In genomic region chr9:113503131-113503541, GRCh38 we compare ENCODE assay signal across 14 cellular contexts. TPM values are rescaled to one million over a fixed set of nuclear protein-coding genes. Genes with fewer than 3 reads are reported as not detected.
DNase-seq lines count a peak whose midpoint lies in the region; ATAC-seq, FAIRE-seq and TF ChIP-seq lines count a peak whose summit lies in the region.
"Had no signal": no experiment of that assay in that cellular context is flagged by ENCODE, and none has a peak within 500 bp of the region (broad histone marks: within the 10 kb centered on the region; RNA-seq: fewer than 3 reads in every experiment).

No MANE protein-coding gene starts in this region.

- H3K23ac ChIP-seq in mesenchymal stem cell (ENCODE audit: low read length in 2 of 2), result no peak overlapping the region

- H3K4me1 Mint-ChIP-seq in activated T-helper 17 cell treated with anti-CD3 and anti-CD28 coated beads, Interleukin-2, amount 50 U/mL, for 72 hours, result peaks cover 7% of the 10 kb centered on the region

- no peak for TF ChIP-seq CTCF in dorsolateral prefrontal cortex (IDR thresholded peaks at IDR 0.05 in 54 of 56, conservative IDR thresholded peaks at IDR 0.05 in 2 of 56; ENCODE audit: low read depth in 1 of 56, partially characterized antibody in 56 of 56)
- TF ChIP-seq CTCF in suprapubic skin (IDR thresholded peaks at IDR 0.05), result no peak
- TF ChIP-seq CTCF in uterus (IDR thresholded peaks at IDR 0.05), result no peak

- no peak for FAIRE-seq in H54 (lab: Jason Lieb, UNC)

- DNase-seq in dorsolateral prefrontal cortex (no peak), mesenchymal stem cell (no peak), suprapubic skin (ENCODE audit: low spot score in 2 of 2) (no peak), uterus (no peak), H54 (ENCODE audit: insufficient read length, low spot score) (no peak)
- DNase-seq: DMS79 treated with DMSO at 0.1 percent for 48 hours, head of caudate nucleus, left cardiac atrium, NCI-H1105 had no signal

- no peak overlapping the region for H3K4me2 ChIP-seq in mesenchymal stem cell (ENCODE audit: low read length, poor library complexity, severe bottlenecking)
- H3K4me2 ChIP-seq: KMS-11 had no signal

- peak overlapping the region in 36 of 59 donors; percentile 2 to 77 (median 58) for H3K27ac ChIP-seq in dorsolateral prefrontal cortex
- H3K27ac ChIP-seq in mesenchymal stem cell (ENCODE audit: low read length, poor library complexity, severe bottlenecking), result no peak overlapping the region
- H3K27ac ChIP-seq in suprapubic skin, result peak overlapping the region; percentile 14
- peak overlapping the region in 1 of 2 donors; percentile 29 for H3K27ac ChIP-seq in uterus
- H3K27ac ChIP-seq: KMS-11 had no signal

- intact Hi-C loops in dorsolateral prefrontal cortex (cut with DNase I) (no loop called here), uterus (cut with DNase I; ENCODE audit: low total_unique reads) (no loop called here)

- 98% methylated on average over 8 of the region's 8 CpGs for WGBS in mesenchymal stem cell
- 76% methylated on average over 8 of the region's 8 CpGs for WGBS in suprapubic skin

- no peak overlapping the region for H2BK15ac ChIP-seq in mesenchymal stem cell (ENCODE audit: low read depth, poor library complexity, severe bottlenecking)

- H2BK120ac ChIP-seq in mesenchymal stem cell (ENCODE audit: low read depth, low read length), result no peak overlapping the region

- no peak overlapping the region for H2AFZ ChIP-seq in mesenchymal stem cell (ENCODE audit: low read depth, low read length)

- TF ChIP-seq POLR2A in suprapubic skin (IDR thresholded peaks at IDR 0.05) (no peak), uterus (IDR thresholded peaks at IDR 0.05) (no peak), H54 (IDR thresholded peaks at IDR 0.05; ENCODE audit: low read depth, low read length) (no peak)

- no peak overlapping the region for H2AK5ac ChIP-seq in mesenchymal stem cell (ENCODE audit: low read length, severe bottlenecking)

- H3K9me3 ChIP-seq in mesenchymal stem cell (ENCODE audit: control insufficient read depth, low read length) (no peaks in the 10 kb centered on the region), suprapubic skin (no peaks in the 10 kb centered on the region), uterus (no peaks in the 10 kb centered on the region)

- H3K4me3 ChIP-seq in dorsolateral prefrontal cortex, result peak overlapping the region in 47 of 59 donors; percentile 2 to 55 (median 32)
- no peak overlapping the region for H3K4me3 ChIP-seq in mesenchymal stem cell (ENCODE audit: insufficient read depth in 1 of 2, low read depth in 1 of 2, low read length in 2 of 2)
- H3K4me3 ChIP-seq in suprapubic skin, result peak overlapping the region; percentile 34
- H3K4me3 ChIP-seq in uterus, result peak overlapping the region in 1 of 2 donors; percentile 6

- H3K27me3 ChIP-seq in dorsolateral prefrontal cortex (peaks cover 0 to 2% (median 0%) of the 10 kb centered on the region in 45 donors), mesenchymal stem cell (ENCODE audit: control insufficient read depth in 1 of 2, insufficient read depth in 1 of 2, low read length in 2 of 2) (peaks cover 0 to 14% of the 10 kb centered on the region in 2 experiments), suprapubic skin (no peaks in the 10 kb centered on the region), uterus (no peaks in the 10 kb centered on the region)

- no peak overlapping the region for H2BK12ac ChIP-seq in mesenchymal stem cell (ENCODE audit: low read length in 2 of 2)

- no peak for ATAC-seq in activated T-helper 17 cell treated with anti-CD3 and anti-CD28 coated beads, Interleukin-2, amount 50 U/mL, for 72 hours (replicated peaks)
- no peak for ATAC-seq in HG03095 (IDR thresholded peaks at IDR 0.05; ENCODE audit: unreplicated experiment)
- ATAC-seq: HCT116 had no signal

- H3K9me3 Mint-ChIP-seq in activated T-helper 17 cell treated with anti-CD3 and anti-CD28 coated beads, Interleukin-2, amount 50 U/mL, for 72 hours, result no peaks in the 10 kb centered on the region
- H3K9me3 Mint-ChIP-seq: stimulated activated naive CD8-positive, alpha-beta T cell treated with anti-CD3 and anti-CD28 coated beads, Interleukin-15, Interleukin-2, amounts not matched to agents 100 ng/mL and 50 ng/mL, for 24 hours had no signal

- H4K8ac ChIP-seq in mesenchymal stem cell (ENCODE audit: low read length), result peak overlapping the region; percentile 31

- no peak overlapping the region for H3K14ac ChIP-seq in mesenchymal stem cell (ENCODE audit: low read length in 2 of 2)

- H3K9ac ChIP-seq in mesenchymal stem cell (ENCODE audit: low read length), result no peak overlapping the region
- H3K9ac ChIP-seq: KMS-11 had no signal

- no peak overlapping the region for H2BK5ac ChIP-seq in mesenchymal stem cell (ENCODE audit: low read depth, low read length, poor library complexity, severe bottlenecking)

- H3K4me1 ChIP-seq in mesenchymal stem cell (ENCODE audit: control insufficient read depth, insufficient read depth, low read depth, low read length), result peaks cover 34% of the 10 kb centered on the region
- peaks cover 12% of the 10 kb centered on the region for H3K4me1 ChIP-seq in suprapubic skin
- no peaks in the 10 kb centered on the region for H3K4me1 ChIP-seq in uterus

- no peaks in the 10 kb centered on the region for H3K79me1 ChIP-seq in mesenchymal stem cell (replicated peaks; ENCODE audit: low read length, poor library complexity, severe bottlenecking)

- H4K91ac ChIP-seq in mesenchymal stem cell (ENCODE audit: low read length), result no peak overlapping the region

- no peak overlapping the region for H3K4ac ChIP-seq in mesenchymal stem cell (ENCODE audit: low read depth in 1 of 2, low read length in 2 of 2)

- TF ChIP-seq EP300 in suprapubic skin (IDR thresholded peaks at IDR 0.05), result no peak

- H3K27me3 Mint-ChIP-seq in activated T-helper 17 cell treated with anti-CD3 and anti-CD28 coated beads, Interleukin-2, amount 50 U/mL, for 72 hours, result no peaks in the 10 kb centered on the region
- H3K27me3 Mint-ChIP-seq: stimulated activated naive CD8-positive, alpha-beta T cell treated with anti-CD3 and anti-CD28 coated beads, Interleukin-15, Interleukin-2, amounts not matched to agents 100 ng/mL and 50 ng/mL, for 24 hours had no signal

- H3K27ac Mint-ChIP-seq in activated T-helper 17 cell treated with anti-CD3 and anti-CD28 coated beads, Interleukin-2, amount 50 U/mL, for 72 hours, result peak overlapping the region; percentile 3
- H3K27ac Mint-ChIP-seq: stimulated activated naive CD8-positive, alpha-beta T cell treated with anti-CD3 and anti-CD28 coated beads, Interleukin-15, Interleukin-2, amounts not matched to agents 100 ng/mL and 50 ng/mL, for 24 hours had no signal

- H3K36me3 ChIP-seq in mesenchymal stem cell (ENCODE audit: control insufficient read depth in 1 of 2, insufficient read depth in 2 of 2, low read depth in 1 of 2, low read length in 2 of 2), result no peaks in the 10 kb centered on the region
- H3K36me3 ChIP-seq in suprapubic skin, result no peaks in the 10 kb centered on the region
- H3K36me3 ChIP-seq in uterus, result no peaks in the 10 kb centered on the region

- H3K36me3 Mint-ChIP-seq in activated T-helper 17 cell treated with anti-CD3 and anti-CD28 coated beads, Interleukin-2, amount 50 U/mL, for 72 hours (ENCODE audit: low read depth), result no peaks in the 10 kb centered on the region

- no peak overlapping the region for H3K4me3 Mint-ChIP-seq in activated T-helper 17 cell treated with anti-CD3 and anti-CD28 coated beads, Interleukin-2, amount 50 U/mL, for 72 hours
- H3K4me3 Mint-ChIP-seq: stimulated activated naive CD8-positive, alpha-beta T cell treated with anti-CD3 and anti-CD28 coated beads, Interleukin-15, Interleukin-2, amounts not matched to agents 100 ng/mL and 50 ng/mL, for 24 hours had no signal

- no peak overlapping the region for H3K18ac ChIP-seq in mesenchymal stem cell (ENCODE audit: low read depth in 1 of 2, low read length in 2 of 2)

RNA-seq across cellular contexts. Expression of gene RGS3, which starts 39.6 kb away (rescaled TPM):
- total RNA-seq in activated T-helper 17 cell treated with anti-CD3 and anti-CD28 coated beads, Interleukin-2, amount 50 U/mL, for 72 hours, result 10 to 100 TPM; 23.0 to 85.8 TPM
- 10 to 100 TPM; 20.4 to 80.4 (median 36.4) TPM for total RNA-seq in dorsolateral prefrontal cortex
- 41.4 TPM for polyA plus RNA-seq in mesenchymal stem cell (2013, experiment 1 of 2)
- polyA plus RNA-seq in mesenchymal stem cell (2013, experiment 2 of 2), result 42.1 TPM
- 10 to 100 TPM; 11.0 to 18.8 (median 16.0) TPM for total RNA-seq in suprapubic skin
- total RNA-seq in uterus, result 10 to 100 TPM; 16.2 to 75.6 (median 54.9) TPM

Comparison
In these comparisons a context has a peak if more than half of its experiments do, and no peak if none do; other contexts are left out.
1. H3K4me3 ChIP-seq: peak in dorsolateral prefrontal cortex (47 of 59) and suprapubic skin (single experiment); none in mesenchymal stem cell (0 of 2).